In the genomic region with DNA sequence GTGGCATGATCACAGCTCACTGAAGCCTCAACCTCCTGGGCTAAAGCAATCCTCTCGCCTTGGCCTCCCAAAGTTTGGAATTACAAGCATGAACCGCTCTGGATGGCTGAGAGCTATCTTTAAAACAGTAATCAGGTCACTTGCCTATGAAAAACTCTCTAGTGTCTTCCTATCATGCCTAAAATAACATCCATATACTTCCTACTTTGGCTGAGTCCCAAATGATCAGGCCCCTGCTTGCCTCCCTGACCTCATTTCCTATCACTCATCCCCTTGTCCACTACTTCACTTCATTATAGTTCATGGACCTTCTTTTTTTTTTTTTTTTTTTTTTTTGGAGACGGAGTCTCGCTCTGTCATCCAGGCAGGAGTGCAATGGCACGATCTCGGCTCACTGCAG, we compare ENCODE assay signal across 1 cellular context.
A peak's percentile ranks its signal among the peaks of the same experiment; 100 is the strongest.
TF ChIP-seq lines count a peak whose summit lies in the region.

No MANE protein-coding gene starts in this region.

TF ChIP-seq in K562, 482 proteins besides CTCF, POLR2A, EP300 and RAD21 (continued from another document):
- TF ChIP-seq ETS2 (tag; IDR thresholded peaks at IDR 0.05; ENCODE audit: borderline replicate concordance, poor library complexity, severe bottlenecking) (no peak), MEIS2 (IDR thresholded peaks at IDR 0.05; ENCODE audit: partially characterized antibody) (peak; percentile 8)
